In genomic region chr19:18995804-18996241, GRCh38 we compare ENCODE assay signal across 8 cellular contexts. TPM values are rescaled to one million over a fixed set of nuclear protein-coding genes. Genes with fewer than 3 reads are reported as not detected.
DNase-seq lines count a peak whose midpoint lies in the region; ATAC-seq, FAIRE-seq and TF ChIP-seq lines count a peak whose summit lies in the region.

No MANE protein-coding gene starts in this region.

- DNase-seq in A549 (ENCODE audit: low read depth in 1 of 2, low spot score in 1 of 2) (peak; percentile 64 to 65), GM10248 (ENCODE audit: extremely low spot score) (peak; percentile 54), NCI-H2227 treated with DMSO at 0.1 percent for 48 hours (lab: John Stamatoyannopoulos, UW) (peak; percentile 42), left ventricle myocardium superior (peak; percentile 65), retinal pigment epithelial cell (ENCODE audit: low read depth) (peak; percentile 60)
- DNase-seq in activated naive CD8-positive, alpha-beta T cell treated with anti-CD3 and anti-CD28 coated beads for 36 hours, result peak; percentile 21

- H3K4me1 ChIP-seq in A549, result no peaks in the 10 kb centered on the region

- H3K4me3 ChIP-seq in A549, result no peak overlapping the region
- H3K4me3 ChIP-seq in retinal pigment epithelial cell (ENCODE audit: low read length), result no peak overlapping the region

- ATAC-seq in A549 (peak; percentile 87 to 95), left ventricle myocardium superior (peak; percentile 83), GM21786 (IDR thresholded peaks at IDR 0.05; ENCODE audit: unreplicated experiment) (no peak), HG03439 (IDR thresholded peaks at IDR 0.05; ENCODE audit: unreplicated experiment) (no peak)

- intact Hi-C loops in left ventricle myocardium superior (cut with micrococcal nuclease), result no loop called here

- TF ChIP-seq EP300 in A549 (IDR thresholded peaks at IDR 0.05), result no peak

- FAIRE-seq in A549 (lab: Jason Lieb, UNC), result no peak

- no peak overlapping the region for H3K4me2 ChIP-seq in A549

- no peak overlapping the region for H3K4me3 Mint-ChIP-seq in activated naive CD8-positive, alpha-beta T cell treated with anti-CD3 and anti-CD28 coated beads for 36 hours

- WGBS in A549 (ENCODE audit: missing lambda C conversion rate), result 63% methylated on average over 4 of the region's 5 CpGs

- peak; percentile 24 to 28; a peak in 2 of 5 replicates for TF ChIP-seq RAD21 in A549 (conservative IDR thresholded peaks at IDR 0.05 in 1 of 2, IDR thresholded peaks at IDR 0.05 in 1 of 2)

- peak; percentile 39 for TF ChIP-seq CTCF in A549 (IDR thresholded peaks at IDR 0.05)
- peak; percentile 26 for TF ChIP-seq CTCF in GM10248 (IDR thresholded peaks at IDR 0.05; ENCODE audit: control extremely low read depth, extremely low read depth, low read depth, missing control alignments)
- peak; percentile 81 for TF ChIP-seq CTCF in retinal pigment epithelial cell (conservative IDR thresholded peaks at IDR 0.05; ENCODE audit: low read depth, low read length)

- CTCF ChIA-PET in A549 (lab: Yijun Ruan, JAX) (interaction anchor here (0.9 to 8.8 kb wide), 11 partner anchors 9 to 152 kb away, joined by 3 to 44 read pairs (median 4); partner anchors contain the start of gene COPE), GM10248 (lab: Yijun Ruan, JAX) (interaction anchor here (1.2 kb wide), 1 partner anchor 8 kb away, joined by 3 read pairs; no protein-coding TSS in a partner anchor)

- H3K27ac Mint-ChIP-seq in activated naive CD8-positive, alpha-beta T cell treated with anti-CD3 and anti-CD28 coated beads for 36 hours, result no peak overlapping the region

- no peaks in the 10 kb centered on the region for H3K27me3 Mint-ChIP-seq in activated naive CD8-positive, alpha-beta T cell treated with anti-CD3 and anti-CD28 coated beads for 36 hours

- no peaks in the 10 kb centered on the region for H3K9me3 ChIP-seq in A549

- no peaks in the 10 kb centered on the region for H3K9me3 Mint-ChIP-seq in activated naive CD8-positive, alpha-beta T cell treated with anti-CD3 and anti-CD28 coated beads for 36 hours

- POLR2A ChIA-PET in A549 (lab: Yijun Ruan, JAX) (no interaction called here), GM10248 (lab: Yijun Ruan, JAX) (no interaction called here)

- H3K4me1 Mint-ChIP-seq in activated naive CD8-positive, alpha-beta T cell treated with anti-CD3 and anti-CD28 coated beads for 36 hours, result peaks cover 23% of the 10 kb centered on the region

- TF ChIP-seq POLR2A in A549 (IDR thresholded peaks at IDR 0.05; ENCODE audit: low read length), result no peak

- H3K36me3 Mint-ChIP-seq in activated naive CD8-positive, alpha-beta T cell treated with anti-CD3 and anti-CD28 coated beads for 36 hours, result peaks cover 15% of the 10 kb centered on the region

- H3K27ac ChIP-seq in A549, result no peak overlapping the region

TF ChIP-seq in A549, 52 proteins besides CTCF, POLR2A, EP300 and RAD21:
- TF ChIP-seq NPAS2 (CRISPR knock-in tag; IDR thresholded peaks at IDR 0.05; ENCODE audit: borderline replicate concordance) (no peak), MAZ (IDR thresholded peaks at IDR 0.05; ENCODE audit: borderline replicate concordance, low read depth, low read length) (no peak), PHF8 (IDR thresholded peaks at IDR 0.05; ENCODE audit: borderline replicate concordance, low read depth) (no peak), ATOH8 (CRISPR knock-in tag; IDR thresholded peaks at IDR 0.05; ENCODE audit: low read depth) (no peak), CBX2 (IDR thresholded peaks at IDR 0.05; ENCODE audit: borderline replicate concordance, low read depth) (no peak), PBX3 (IDR thresholded peaks at IDR 0.05) (no peak)
TF ChIP-seq in A549: peak in this region for 0.

RNA-seq across cellular contexts. Expression of gene SUGP2, which starts 37.5 kb away (rescaled TPM):
- 39.3 and 42.4 TPM in 2 replicates for polyA plus RNA-seq in A549 (2011; rRNA removed)
- 31.8 and 35.5 TPM in 2 replicates for polyA plus RNA-seq in A549 (2012; cell fraction: cytosol; rRNA removed)
- polyA plus RNA-seq in A549 (2012; cell fraction: nucleus; rRNA removed), result 154 and 201 TPM in 2 replicates
- 42.3 to 43.9 TPM (median 43.6 TPM) in 3 replicates for polyA plus RNA-seq in A549 (2017; fragmentation: RNase III; extraction: RNeasy Plus Mini Kit Qiagen cat#74134 plus additional on column Dnase treatment)
- 19.3 and 21.0 TPM in 2 replicates for polyA minus RNA-seq in A549 (2011; rRNA and poly(A)+ RNA removed)
- 10 to 100 TPM; 74.2 to 81.8 TPM for total RNA-seq in activated naive CD8-positive, alpha-beta T cell treated with anti-CD3 and anti-CD28 coated beads for 36 hours
- 71.9 TPM for total RNA-seq in left ventricle myocardium superior

RNA-seq across cellular contexts. Expression of gene ARMC6, which starts 37.6 kb away (rescaled TPM):
- polyA plus RNA-seq in A549 (2011; rRNA removed) (18.2 and 18.4 TPM in 2 replicates), A549 (2017; fragmentation: RNase III; extraction: RNeasy Plus Mini Kit Qiagen cat#74134 plus additional on column Dnase treatment) (27.2 to 27.6 TPM (median 27.5 TPM) in 3 replicates)
- 45.1 and 50.4 TPM in 2 replicates for polyA plus RNA-seq in A549 (2012; cell fraction: cytosol; rRNA removed)
- polyA plus RNA-seq in A549 (2012; cell fraction: nucleus; rRNA removed), result 56.6 and 76.6 TPM in 2 replicates
- polyA minus RNA-seq in A549 (2011; rRNA and poly(A)+ RNA removed), result 22.9 and 36.1 TPM in 2 replicates
- total RNA-seq in activated naive CD8-positive, alpha-beta T cell treated with anti-CD3 and anti-CD28 coated beads for 36 hours, result 10 to 100 TPM; 51.3 to 54.0 TPM
- total RNA-seq in left ventricle myocardium superior, result 12.2 TPM

RNA-seq across cellular contexts. Expression of gene HOMER3, which starts 54.8 kb away (rescaled TPM):
- polyA plus RNA-seq in A549 (2011; rRNA removed), result 9.9 and 11.4 TPM in 2 replicates
- 27.7 and 37.4 TPM in 2 replicates for polyA plus RNA-seq in A549 (2012; cell fraction: cytosol; rRNA removed)
- polyA plus RNA-seq in A549 (2012; cell fraction: nucleus; rRNA removed), result 35.7 and 45.1 TPM in 2 replicates
- 28.3 to 38.4 TPM (median 35.4 TPM) in 3 replicates for polyA plus RNA-seq in A549 (2017; fragmentation: RNase III; extraction: RNeasy Plus Mini Kit Qiagen cat#74134 plus additional on column Dnase treatment)
- polyA minus RNA-seq in A549 (2011; rRNA and poly(A)+ RNA removed), result 17.1 and 19.8 TPM in 2 replicates
- total RNA-seq in activated naive CD8-positive, alpha-beta T cell treated with anti-CD3 and anti-CD28 coated beads for 36 hours, result not detected
- total RNA-seq in left ventricle myocardium superior, result 10.4 TPM

Comparison
In these comparisons a context has a peak if more than half of its experiments do, and no peak if none do; other contexts are left out.
1. ATAC-seq: peak in A549 (2 of 2) and left ventricle myocardium superior (single experiment); none in GM21786 (single experiment) and HG03439 (single experiment).
2. CTCF ChIP-seq: peak in every context shown above with its lines; median percentile 81 in retinal pigment epithelial cell; 39 in A549; 26 in GM10248.
3. Peak in every context shown above with its lines, with median percentiles within 50 percentile points of each other: DNase-seq.